In genomic region chr16:29753516-29753915, GRCh38 we compare ENCODE assay signal across 1 cellular context.
TF ChIP-seq lines count a peak whose summit lies in the region.

No MANE protein-coding gene starts in this region.

TF ChIP-seq in GM12878, 131 proteins besides CTCF, POLR2A, EP300 and RAD21:
- TF ChIP-seq POLR2AphosphoS2 (IDR thresholded peaks at IDR 0.05; ENCODE audit: low read depth, low read length) (no peak), MLLT1 (IDR thresholded peaks at IDR 0.05) (no peak), ATF2 (IDR thresholded peaks at IDR 0.05; ENCODE audit: low read length) (no peak), USF2 (IDR thresholded peaks at IDR 0.05; ENCODE audit: borderline replicate concordance, low read depth, low read length) (no peak), RCOR1 (conservative IDR thresholded peaks at IDR 0.05; ENCODE audit: low read depth, low read length) (no peak), BMI1 (IDR thresholded peaks at IDR 0.05; ENCODE audit: borderline replicate concordance) (no peak), RUNX3 (IDR thresholded peaks at IDR 0.05; ENCODE audit: low read length) (no peak), PKNOX1 (IDR thresholded peaks at IDR 0.05) (no peak), MTA2 (IDR thresholded peaks at IDR 0.05; ENCODE audit: low read depth) (no peak), ZZZ3 (IDR thresholded peaks at IDR 0.05; ENCODE audit: control insufficient read depth, insufficient read length, low read depth) (no peak), RBBP5 (conservative IDR thresholded peaks at IDR 0.05) (no peak), CREB1 (IDR thresholded peaks at IDR 0.05; ENCODE audit: low read depth) (no peak), GATAD2B (conservative IDR thresholded peaks at IDR 0.05; ENCODE audit: low read depth) (no peak)
